ENCODE assay signal across 27 cellular contexts in genomic region chr5:150391064-150391834, GRCh38. TPM values are rescaled to one million over a fixed set of nuclear protein-coding genes. Genes with fewer than 3 reads are reported as not detected.
DNase-seq lines count a peak whose midpoint lies in the region; ATAC-seq and TF ChIP-seq lines count a peak whose summit lies in the region.
"Had no signal": no experiment of that assay in that cellular context is flagged by ENCODE, and none has a peak within 500 bp of the region (broad histone marks: within the 10 kb centered on the region; RNA-seq: fewer than 3 reads in every experiment).

No MANE protein-coding gene starts in this region.

- CTCF ChIA-PET in CD4-positive, alpha-beta memory T cell (lab: Charles Lee; ENCODE audit: partially characterized antibody): no interaction called here
- CTCF ChIA-PET in HEK293T (lab: Yijun Ruan, JAX): interaction anchor here (0.6 kb wide), 1 partner anchor 33 kb away, joined by 5 read pairs; no protein-coding TSS in a partner anchor

- no peak for ATAC-seq in activated naive CD4-positive, alpha-beta T cell treated with anti-CD3 and anti-CD28 coated beads, Interleukin-2, amount 50 U/mL, for 72 hours
- ATAC-seq in T-helper 17 cell: no peak
- ATAC-seq: GM23338, PC-3, SK-N-SH treated with all-trans-retinoic acid at 6 μM for 48 hours had no signal

- no peaks in the 10 kb centered on the region for H3K9me3 ChIP-seq in CD4-positive, alpha-beta memory T cell (ENCODE audit: control insufficient read depth in 1 of 2, low read length in 2 of 2)
- H3K9me3 ChIP-seq in T-helper 17 cell (ENCODE audit: control insufficient read depth, low read length, poor library complexity, severe bottlenecking): no peaks in the 10 kb centered on the region
- H3K9me3 ChIP-seq: HAP-1, SJCRH30 had no signal

- intact Hi-C loops in CD4-positive, alpha-beta memory T cell (cut with micrococcal nuclease): no loop called here

- no peak overlapping the region for H3K4me3 ChIP-seq in CD4-positive, alpha-beta memory T cell (ENCODE audit: low read length in 2 of 2)
- H3K4me3 ChIP-seq in H7 (ENCODE audit: insufficient read depth, low read depth, low read length): no peak overlapping the region
- H3K4me3 ChIP-seq: GM23338, HAP-1, SJCRH30 had no signal

- H3K36me3 Mint-ChIP-seq in activated naive CD4-positive, alpha-beta T cell treated with anti-CD3 and anti-CD28 coated beads, Interleukin-2, amount 50 U/mL, for 72 hours: peaks cover 4% of the 10 kb centered on the region in 2 donors
- peaks cover 24 to 90% of the 10 kb centered on the region in 2 donors for H3K36me3 Mint-ChIP-seq in CD4-positive, alpha-beta memory T cell
- peaks cover 4% of the 10 kb centered on the region for H3K36me3 Mint-ChIP-seq in T-helper 17 cell (ENCODE audit: low read depth)
- peaks cover 29% of the 10 kb centered on the region for H3K36me3 Mint-ChIP-seq in nephron progenitor cell (ENCODE audit: low read depth)

- no peaks in the 10 kb centered on the region for H3K27me3 ChIP-seq in CD4-positive, alpha-beta memory T cell (ENCODE audit: insufficient read depth, low read length)
- H3K27me3 ChIP-seq in H7 (ENCODE audit: control insufficient read depth, insufficient read depth, low read length): no peaks in the 10 kb centered on the region
- H3K27me3 ChIP-seq: SJCRH30 had no signal

- no peak overlapping the region for H3K4me3 Mint-ChIP-seq in CD4-positive, alpha-beta memory T cell
- H3K4me3 Mint-ChIP-seq in T-helper 17 cell: peak overlapping the region; percentile 28
- no peak overlapping the region for H3K4me3 Mint-ChIP-seq in nephron progenitor cell
- H3K4me3 Mint-ChIP-seq: CD4-positive, alpha-beta T cell; GM23338 had no signal

- DNase-seq in activated naive CD4-positive, alpha-beta T cell treated with anti-CD3 and anti-CD28 coated beads, Interleukin-2, amount 50 U/mL, for 72 hours (ENCODE audit: low spot score in 2 of 2): no peak
- DNase-seq in activated naive CD4-positive, alpha-beta T cell (lab: John Stamatoyannopoulos, UW): no peak
- DNase-seq in CD4-positive, alpha-beta memory T cell: no peak
- DNase-seq in T-helper 17 cell (no peak), nephron progenitor cell (no peak), T-helper 9 cell (no peak), H7 (no peak), HEK293T (ENCODE audit: extremely low spot score) (no peak)
- DNase-seq: CD4-positive, alpha-beta T cell; COR-L47; DMS53; Kasumi-1; MV-4-11; NCI-H1105; NCI-H1436 treated with DMSO at 0.1 percent for 48 hours; NCI-H187 treated with DMSO at 0.1 percent for 48 hours; NCI-H446 treated with DMSO at 0.1 percent for 48 hours; NCI-H526; NCI-H82; NK-92 treated with Interleukin-12 subunit alpha and Interleukin-12 subunit beta, amount 100 ng/mL, for 24 hours; PC-3; SJCRH30 had no signal

- no peaks in the 10 kb centered on the region for H3K4me1 ChIP-seq in CD4-positive, alpha-beta memory T cell (ENCODE audit: insufficient read depth, low read length)
- H3K4me1 ChIP-seq: HAP-1, SJCRH30 had no signal

- H3K9me3 Mint-ChIP-seq in activated naive CD4-positive, alpha-beta T cell treated with anti-CD3 and anti-CD28 coated beads, Interleukin-2, amount 50 U/mL, for 72 hours: no peaks in the 10 kb centered on the region
- no peaks in the 10 kb centered on the region for H3K9me3 Mint-ChIP-seq in CD4-positive, alpha-beta memory T cell
- no peaks in the 10 kb centered on the region for H3K9me3 Mint-ChIP-seq in nephron progenitor cell
- H3K9me3 Mint-ChIP-seq: CD4-positive, alpha-beta T cell; GM23338 had no signal

- peak overlapping the region; percentile 54 to 70 for H3K27ac Mint-ChIP-seq in activated naive CD4-positive, alpha-beta T cell treated with anti-CD3 and anti-CD28 coated beads, Interleukin-2, amount 50 U/mL, for 72 hours
- peak overlapping the region in 4 of 7 donors; percentile 6 to 68 (median 30) for H3K27ac Mint-ChIP-seq in CD4-positive, alpha-beta memory T cell
- peak overlapping the region; percentile 65 for H3K27ac Mint-ChIP-seq in T-helper 17 cell
- H3K27ac Mint-ChIP-seq in nephron progenitor cell: peak overlapping the region; percentile 83
- H3K27ac Mint-ChIP-seq: CD4-positive, alpha-beta T cell; GM23338 had no signal

- peaks cover 0 to 2% (median 0%) of the 10 kb centered on the region in 4 donors for H3K4me1 Mint-ChIP-seq in CD4-positive, alpha-beta memory T cell
- H3K4me1 Mint-ChIP-seq in T-helper 17 cell (peaks cover 7% of the 10 kb centered on the region), nephron progenitor cell (peaks cover 22% of the 10 kb centered on the region)
- H3K4me1 Mint-ChIP-seq: GM23338 had no signal

- peaks cover 89% of the 10 kb centered on the region for H3K36me3 ChIP-seq in CD4-positive, alpha-beta memory T cell (ENCODE audit: insufficient read depth, low read length)
- peaks cover 81% of the 10 kb centered on the region for H3K36me3 ChIP-seq in H7 (replicated peaks; ENCODE audit: control insufficient read depth, insufficient read depth, low read length)

- no peak for TF ChIP-seq CTCF in nephron progenitor cell (IDR thresholded peaks at IDR 0.05)

- no peak overlapping the region for H3K27ac ChIP-seq in CD4-positive, alpha-beta memory T cell (ENCODE audit: low read depth, low read length)
- H3K27ac ChIP-seq: SJCRH30 had no signal

- POLR2A ChIA-PET in CD4-positive, alpha-beta memory T cell (lab: Charles Lee; ENCODE audit: partially characterized antibody): interaction anchor here (0.5 kb wide), 1 partner anchor 54 kb away, joined by 3 read pairs; no protein-coding TSS in a partner anchor
- POLR2A ChIA-PET in HEK293T (lab: Yijun Ruan, JAX): interaction anchor here (0.9 to 1.2 kb wide), 3 partner anchors 30 to 310 kb away, joined by 3 read pairs; partner anchors contain the start of gene RBM22

- H3K27me3 Mint-ChIP-seq in CD4-positive, alpha-beta memory T cell: no peaks in the 10 kb centered on the region
- H3K27me3 Mint-ChIP-seq in T-helper 17 cell (no peaks in the 10 kb centered on the region), nephron progenitor cell (ENCODE audit: low read depth, poor library complexity) (peaks cover 3% of the 10 kb centered on the region)
- H3K27me3 Mint-ChIP-seq: CD4-positive, alpha-beta T cell had no signal

TF ChIP-seq in HEK293T, 16 proteins besides CTCF, POLR2A, EP300 and RAD21:
- no peak for TF ChIP-seq TARDBP (IDR thresholded peaks at IDR 0.05)
- TF ChIP-seq LEF1 (IDR thresholded peaks at IDR 0.05; ENCODE audit: borderline replicate concordance): no peak
- no peak for TF ChIP-seq HDGF (IDR thresholded peaks at IDR 0.05; ENCODE audit: borderline replicate concordance)
- no peak for TF ChIP-seq ARNT (IDR thresholded peaks at IDR 0.05)
- TF ChIP-seq SUZ12 (IDR thresholded peaks at IDR 0.05): no peak

RNA-seq across cellular contexts. Expression of gene CD74, which starts 21.5 kb away (rescaled TPM):
- total RNA-seq in activated naive CD4-positive, alpha-beta T cell treated with anti-CD3 and anti-CD28 coated beads, Interleukin-2, amount 50 U/mL, for 72 hours: 100 to 1,000 TPM; 249 to 277 TPM
- 100 to 1,000 TPM; 178 to 181 TPM for total RNA-seq in CD4-positive, alpha-beta memory T cell
- 100 to 1,000 TPM; 295 to 703 TPM for polyA plus RNA-seq in CD4-positive, alpha-beta memory T cell
- 100 to 1,000 TPM; 477 to 721 TPM for total RNA-seq in T-helper 17 cell
- total RNA-seq in H7 (2014; rRNA removed; shearing (Covaris generic)): 18.0 and 32.2 TPM in 2 replicates
- total RNA-seq: A172, Daoy had no signal

RNA-seq across cellular contexts. Expression of gene TCOF1, which starts 33.8 kb away (rescaled TPM):
- total RNA-seq in activated naive CD4-positive, alpha-beta T cell treated with anti-CD3 and anti-CD28 coated beads, Interleukin-2, amount 50 U/mL, for 72 hours: 10 to 100 TPM; 91.9 to 94.4 TPM
- total RNA-seq in CD4-positive, alpha-beta memory T cell: 10 to 100 TPM; 53.8 to 59.9 TPM
- polyA plus RNA-seq in CD4-positive, alpha-beta memory T cell: 10 to 100 TPM in 1 of 2 donors, under 1 TPM in 1; 0.21 to 30.8 TPM
- 10 to 100 TPM; 49.2 to 57.3 TPM for total RNA-seq in T-helper 17 cell
- 108 and 115 TPM in 2 replicates for total RNA-seq in H7 (2014; rRNA removed; shearing (Covaris generic))

RNA-seq across cellular contexts. Expression of gene RPS14, which starts 58.3 kb away (rescaled TPM):
- total RNA-seq in activated naive CD4-positive, alpha-beta T cell treated with anti-CD3 and anti-CD28 coated beads, Interleukin-2, amount 50 U/mL, for 72 hours: 1,000 to 10,000 TPM; 2,876 to 3,412 TPM
- 1,000 to 10,000 TPM; 5,260 to 5,575 TPM for total RNA-seq in CD4-positive, alpha-beta memory T cell
- polyA plus RNA-seq in CD4-positive, alpha-beta memory T cell: 1,000 to 10,000 TPM; 7,865 to 9,996 TPM
- total RNA-seq in T-helper 17 cell: 1,000 to 10,000 TPM; 3,455 to 4,953 TPM
- total RNA-seq in H7 (2014; rRNA removed; shearing (Covaris generic)): 2,734 and 3,255 TPM in 2 replicates

Comparison
In these comparisons a context has a peak if more than half of its experiments do, and no peak if none do; other contexts are left out.
1. H3K27ac Mint-ChIP-seq: peak in every context shown above with its lines; median percentile 83 in nephron progenitor cell; 65 in T-helper 17 cell; 62 in activated naive CD4-positive, alpha-beta T cell treated with anti-CD3 and anti-CD28 coated beads, Interleukin-2, amount 50 U/mL, for 72 hours; 30 in CD4-positive, alpha-beta memory T cell.